In the genomic region with DNA sequence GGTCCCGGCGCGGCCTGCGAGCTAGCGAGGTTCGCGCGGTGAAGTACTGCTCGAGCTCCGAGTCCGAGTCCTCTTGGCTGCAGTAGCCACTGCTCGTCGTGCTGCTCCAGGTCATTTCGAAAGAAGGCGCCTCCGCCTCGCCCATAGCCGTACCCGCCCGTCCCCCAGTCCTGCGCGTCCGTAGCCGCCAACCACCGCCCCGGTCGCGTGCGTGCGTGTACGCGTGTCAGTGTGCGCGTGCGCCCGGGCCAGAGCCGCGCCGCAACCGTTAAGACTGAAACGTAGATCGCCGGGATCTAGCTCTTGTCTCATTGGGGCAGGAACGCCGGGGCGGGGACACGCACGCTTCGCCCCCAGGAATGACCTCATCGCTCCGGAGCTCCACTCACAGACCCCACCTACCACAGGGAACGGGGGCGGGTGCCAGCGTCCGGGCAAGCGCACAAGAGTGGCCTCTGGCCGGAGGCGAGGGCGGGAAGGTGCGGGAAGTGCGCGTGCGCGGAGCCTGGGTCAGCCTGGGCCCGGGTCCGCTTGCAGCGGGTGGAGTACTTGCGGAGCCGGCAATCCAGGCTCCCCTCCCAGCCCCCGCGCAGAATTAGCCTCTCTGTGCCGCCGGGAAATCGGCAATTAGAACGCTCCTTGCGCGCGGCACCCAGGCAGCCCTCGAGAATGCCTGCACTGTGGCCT, we compare ENCODE assay signal across 8 cellular contexts. TPM values are rescaled to one million over a fixed set of nuclear protein-coding genes. Genes with fewer than 3 reads are reported as not detected.
DNase-seq lines count a peak whose midpoint lies in the region; ATAC-seq and TF ChIP-seq lines count a peak whose summit lies in the region.

No MANE protein-coding gene starts in this region.

- DNase-seq in NCI-H1694 treated with DMSO at 0.1 percent for 48 hours (lab: John Stamatoyannopoulos, UW) (peak; percentile 75), T-helper 17 cell (peak; percentile 80 to 90 (median 85)), right atrium auricular region (ENCODE audit: low spot score) (peak; percentile 100), pulmonary artery endothelial cell (ENCODE audit: low read depth, low spot score) (peak; percentile 98), uterus (peak; percentile 99 to 100)

- H3K36me3 Mint-ChIP-seq in T-helper 17 cell (ENCODE audit: low read depth), result peaks cover 5% of the 10 kb centered on the region

- intact Hi-C loops in uterus (cut with DNase I; ENCODE audit: low total_unique reads), result no loop called here

- H3K4me3 ChIP-seq in right atrium auricular region (peak overlapping the region; percentile 63 to 90), uterus (peak overlapping the region; percentile 65 to 79)

- peak overlapping the region; percentile 99 for H3K27ac Mint-ChIP-seq in T-helper 17 cell

- H3K27me3 ChIP-seq in right atrium auricular region (no peaks in the 10 kb centered on the region), uterus (no peaks in the 10 kb centered on the region)

- ATAC-seq in GM18499 (IDR thresholded peaks at IDR 0.05; ENCODE audit: insufficient read depth, unreplicated experiment) (peak; percentile 64), HG02938 (IDR thresholded peaks at IDR 0.05; ENCODE audit: unreplicated experiment) (peak; percentile 68), T-helper 17 cell (peak; percentile 81)

- H3K36me3 ChIP-seq in right atrium auricular region (peaks cover 7% of the 10 kb centered on the region), uterus (no peaks in the 10 kb centered on the region)

- H3K27ac ChIP-seq in angular gyrus (ENCODE audit: low read depth, low read length), result peak overlapping the region; percentile 97
- H3K27ac ChIP-seq in right atrium auricular region, result peak overlapping the region; percentile 99
- H3K27ac ChIP-seq in uterus, result peak overlapping the region; percentile 94 to 99

- H3K27me3 Mint-ChIP-seq in T-helper 17 cell, result no peaks in the 10 kb centered on the region

- peak; percentile 93 to 95 for TF ChIP-seq POLR2A in uterus (IDR thresholded peaks at IDR 0.05)

- peaks cover 0 to 83% of the 10 kb centered on the region in 2 donors for H3K4me1 ChIP-seq in right atrium auricular region
- H3K4me1 ChIP-seq in uterus, result peaks cover 4 to 6% of the 10 kb centered on the region in 2 donors

- no peak for TF ChIP-seq CTCF in right atrium auricular region (IDR thresholded peaks at IDR 0.05)
- peak in 1 of 4 experiments; percentile 2 for TF ChIP-seq CTCF in uterus (IDR thresholded peaks at IDR 0.05)

- peaks cover 56% of the 10 kb centered on the region for H3K4me1 Mint-ChIP-seq in T-helper 17 cell

- peak overlapping the region; percentile 97 for H3K4me3 Mint-ChIP-seq in T-helper 17 cell

- H3K9me3 ChIP-seq in T-helper 17 cell (ENCODE audit: control insufficient read depth, low read length, poor library complexity, severe bottlenecking) (no peaks in the 10 kb centered on the region), right atrium auricular region (no peaks in the 10 kb centered on the region), uterus (no peaks in the 10 kb centered on the region)

RNA-seq across cellular contexts. Expression of a gene that starts 3.3 kb away (rescaled TPM):
- total RNA-seq in T-helper 17 cell, result 100 to 1,000 TPM in 1 of 2 donors, 10 to 100 TPM in 1; 83.5 to 105 TPM
- 10 to 100 TPM; 18.6 to 25.9 TPM for total RNA-seq in right atrium auricular region
- total RNA-seq in pulmonary artery endothelial cell, result 17.0 and 22.5 TPM in 2 replicates
- 100 to 1,000 TPM in 1 of 4 donors, 10 to 100 TPM in 3; 42.1 to 114 (median 44.6) TPM for total RNA-seq in uterus

RNA-seq across cellular contexts. Expression of a gene that starts 8.2 kb away (rescaled TPM):
- total RNA-seq in T-helper 17 cell (1 to 10 TPM; 1.1 to 1.3 TPM), right atrium auricular region (under 1 TPM; 0.26 to 0.31 TPM), pulmonary artery endothelial cell (0.13 and 0.35 TPM in 2 replicates), uterus (10 to 100 TPM in 1 of 4 donors, 1 to 10 TPM in 3; 1.5 to 11.4 (median 4.9) TPM)

RNA-seq across cellular contexts. Expression of a gene that starts 9.3 kb away (rescaled TPM):
- total RNA-seq in T-helper 17 cell (10 to 100 TPM; 17.7 to 18.0 TPM), right atrium auricular region (10 to 100 TPM; 23.4 to 29.6 TPM), pulmonary artery endothelial cell (24.8 and 36.5 TPM in 2 replicates), uterus (10 to 100 TPM in 3 of 4 donors, 1 to 10 TPM in 1; 9.0 to 25.1 (median 21.3) TPM)

RNA-seq across cellular contexts. Expression of a gene that starts 13.3 kb away (rescaled TPM):
- total RNA-seq in T-helper 17 cell, result 10 to 100 TPM; 27.5 to 29.1 TPM
- total RNA-seq in right atrium auricular region, result 10 to 100 TPM; 12.5 to 20.3 TPM
- total RNA-seq in pulmonary artery endothelial cell, result 19.9 and 20.1 TPM in 2 replicates
- 10 to 100 TPM; 11.8 to 26.2 (median 16.0) TPM for total RNA-seq in uterus

RNA-seq across cellular contexts. Expression of a gene that starts 13.3 kb away (rescaled TPM):
- 10 to 100 TPM; 20.8 to 27.2 TPM for total RNA-seq in T-helper 17 cell
- total RNA-seq in right atrium auricular region, result 10 to 100 TPM; 11.7 to 11.9 TPM
- total RNA-seq in pulmonary artery endothelial cell, result 19.1 and 26.3 TPM in 2 replicates
- 10 to 100 TPM in 2 of 4 donors, 1 to 10 TPM in 2; 3.6 to 23.8 (median 11.3) TPM for total RNA-seq in uterus

Comparison
In these comparisons a context has a peak if more than half of its experiments do, and no peak if none do; other contexts are left out.
1. Peak in every context shown above with its lines: DNase-seq, ATAC-seq, H3K4me3 ChIP-seq and H3K27ac ChIP-seq.